ENCODE assay signal across 8 cellular contexts in the genomic region with DNA sequence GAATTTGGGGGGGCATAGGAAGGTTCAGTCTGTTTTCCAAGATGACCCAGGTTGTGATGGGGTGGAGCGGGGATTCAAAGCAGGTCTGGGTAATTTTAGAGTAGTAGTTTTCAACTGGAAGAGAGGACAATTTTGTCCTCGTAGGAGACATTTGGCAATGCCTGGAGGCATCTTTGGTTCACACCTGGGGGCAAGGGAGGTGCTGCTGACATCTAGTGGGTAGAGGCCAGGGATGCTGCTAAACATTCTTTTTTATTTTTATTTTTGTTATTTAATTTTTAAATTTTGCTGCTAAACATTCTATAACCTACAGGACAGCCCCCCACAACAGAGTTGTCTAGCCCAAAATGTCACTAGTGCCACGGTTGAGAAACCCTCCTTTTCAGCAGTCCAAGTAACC. TPM values are rescaled to one million over a fixed set of nuclear protein-coding genes. Genes with fewer than 3 reads are reported as not detected.
DNase-seq lines count a peak whose midpoint lies in the region; ATAC-seq and TF ChIP-seq lines count a peak whose summit lies in the region.

No MANE protein-coding gene starts in this region.

- H3K4me1 ChIP-seq in parathyroid adenoma (peaks cover 2% of the 10 kb centered on the region), tibial nerve (peaks cover 0 to 42% (median 28%) of the 10 kb centered on the region in 4 donors)

- TF ChIP-seq EP300 in tibial nerve (IDR thresholded peaks at IDR 0.05), result no peak

- H3K27ac ChIP-seq in parathyroid adenoma (no peak overlapping the region), tibial nerve (peak overlapping the region in 2 of 4 donors; percentile 55 to 98)

- H3K4me3 Mint-ChIP-seq in dendritic cell treated with granulocyte-macrophage colony-stimulating factor and Interleukin-4, amounts not matched to agents 40 ng/mL and 50 ng/mL, for 4 days, result peak overlapping the region; percentile 84

- H3K9me3 ChIP-seq in parathyroid adenoma (ENCODE audit: control insufficient read depth, low read length) (no peaks in the 10 kb centered on the region), tibial nerve (no peaks in the 10 kb centered on the region)

- TF ChIP-seq CTCF in GM06990 (IDR thresholded peaks at IDR 0.05; ENCODE audit: insufficient read depth, low read length, poor library complexity, severe bottlenecking) (peak; percentile 52), parathyroid adenoma (IDR thresholded peaks at IDR 0.05) (peak; percentile 21), tibial nerve (IDR thresholded peaks at IDR 0.05) (no peak)

- TF ChIP-seq POLR2A in tibial nerve (IDR thresholded peaks at IDR 0.05), result no peak

- H3K79me2 ChIP-seq in parathyroid adenoma, result peaks cover 35% of the 10 kb centered on the region

- peak overlapping the region; percentile 90 for H3K27ac Mint-ChIP-seq in dendritic cell treated with granulocyte-macrophage colony-stimulating factor and Interleukin-4, amounts not matched to agents 40 ng/mL and 50 ng/mL, for 4 days

- H3K9me3 Mint-ChIP-seq in dendritic cell treated with granulocyte-macrophage colony-stimulating factor and Interleukin-4, amounts not matched to agents 40 ng/mL and 50 ng/mL, for 4 days, result no peaks in the 10 kb centered on the region

- no peak overlapping the region for H3K9ac ChIP-seq in parathyroid adenoma

- H3K4me2 ChIP-seq in parathyroid adenoma (ENCODE audit: low read length), result peak overlapping the region; percentile 80

- ATAC-seq in activated CD4-positive, CD25-positive, alpha-beta regulatory T cell treated with anti-CD3 and anti-CD28 coated beads, Interleukin-2, amount 50 U/mL, for 24 hours, result no peak
- ATAC-seq in GM18520 (IDR thresholded peaks at IDR 0.05; ENCODE audit: unreplicated experiment), result no peak

- peaks cover 16% of the 10 kb centered on the region for H3K36me3 Mint-ChIP-seq in dendritic cell treated with granulocyte-macrophage colony-stimulating factor and Interleukin-4, amounts not matched to agents 40 ng/mL and 50 ng/mL, for 4 days (ENCODE audit: low read depth)

- intact Hi-C loops in dendritic cell treated with granulocyte-macrophage colony-stimulating factor and Interleukin-4, amounts not matched to agents 40 ng/mL and 50 ng/mL, for 4 days (cut with micrococcal nuclease), result no loop called here

- H2AFZ ChIP-seq in parathyroid adenoma, result no peak overlapping the region

- H3K27me3 ChIP-seq in GM06990 (replicated peaks; ENCODE audit: control insufficient read depth, insufficient read depth, low read length) (no peaks in the 10 kb centered on the region), parathyroid adenoma (ENCODE audit: control insufficient read depth, insufficient read depth, low read length) (no peaks in the 10 kb centered on the region), tibial nerve (peaks cover 0 to 5% of the 10 kb centered on the region in 2 donors)

- peaks cover 44% of the 10 kb centered on the region for H3K4me1 Mint-ChIP-seq in dendritic cell treated with granulocyte-macrophage colony-stimulating factor and Interleukin-4, amounts not matched to agents 40 ng/mL and 50 ng/mL, for 4 days (ENCODE audit: low read depth)

- peaks cover 1% of the 10 kb centered on the region; the same call in 1 of the 2 replicates for H3K36me3 ChIP-seq in GM06990 (ENCODE audit: control insufficient read depth, insufficient read depth, low read length)
- no peaks in the 10 kb centered on the region for H3K36me3 ChIP-seq in parathyroid adenoma (ENCODE audit: control insufficient read depth, insufficient read depth, low read length)
- no peaks in the 10 kb centered on the region for H3K36me3 ChIP-seq in tibial nerve

- 65 to 77% methylated on average over 3 of the region's 3 CpGs for WGBS in tibial nerve, 2 donors

- no peak for DNase-seq in GM06990 (ENCODE audit: extremely low read depth, insufficient read length)
- DNase-seq in NAMALWA (ENCODE audit: low spot score), result peak; percentile 31
- no peak for DNase-seq in tibial nerve (ENCODE audit: low spot score in 2 of 2)
- DNase-seq in GOT3 (lab: John Stamatoyannopoulos, UW), result no peak

- H3K4me3 ChIP-seq in GM06990 (replicated peaks; ENCODE audit: low read depth, low read length) (peak overlapping the region; percentile 72), parathyroid adenoma (ENCODE audit: low read depth, low read length) (peak overlapping the region; percentile 91), tibial nerve (peak overlapping the region in 1 of 4 donors; percentile 80)

- H3K27me3 Mint-ChIP-seq in dendritic cell treated with granulocyte-macrophage colony-stimulating factor and Interleukin-4, amounts not matched to agents 40 ng/mL and 50 ng/mL, for 4 days, result no peaks in the 10 kb centered on the region

RNA-seq across cellular contexts. Expression of a gene that starts 1.9 kb away (rescaled TPM):
- 10 to 100 TPM; 20.1 to 69.5 (median 24.9) TPM for total RNA-seq in tibial nerve

RNA-seq across cellular contexts. Expression of a gene that starts 37.9 kb away (rescaled TPM):
- total RNA-seq in tibial nerve, result 1 to 10 TPM; 2.9 to 6.1 (median 5.0) TPM

RNA-seq across cellular contexts. Expression of a gene that starts 43.6 kb away (rescaled TPM):
- 10 to 100 TPM in 3 of 4 donors, 1 to 10 TPM in 1; 9.0 to 13.8 (median 11.6) TPM for total RNA-seq in tibial nerve

RNA-seq across cellular contexts. Expression of a gene that starts 43.7 kb away (rescaled TPM):
- total RNA-seq in tibial nerve, result 10 to 100 TPM; 14.7 to 38.1 (median 31.3) TPM

Comparison
In these comparisons a context has a peak if more than half of its experiments do, and no peak if none do; other contexts are left out.
1. CTCF ChIP-seq: peak in GM06990 (single experiment) and parathyroid adenoma (single experiment); none in tibial nerve (0 of 5).